In genomic region chr10:117418121-117418520, GRCh38 we compare ENCODE assay signal across 17 cellular contexts. TPM values are rescaled to one million over a fixed set of nuclear protein-coding genes. Genes with fewer than 3 reads are reported as not detected.
DNase-seq lines count a peak whose midpoint lies in the region; ATAC-seq and TF ChIP-seq lines count a peak whose summit lies in the region.
"Had no signal": no experiment of that assay in that cellular context is flagged by ENCODE, and none has a peak within 500 bp of the region (broad histone marks: within the 10 kb centered on the region; RNA-seq: fewer than 3 reads in every experiment).

No MANE protein-coding gene starts in this region.

- CTCF ChIA-PET in RWPE1 (lab: Yijun Ruan, JAX) = interaction anchor here (0.6 to 1.5 kb wide), 3 partner anchors 11 to 13 kb away, joined by 3 to 4 read pairs (median 4); no protein-coding TSS in a partner anchor

- no peak for TF ChIP-seq CTCF in RWPE1 (conservative IDR thresholded peaks at IDR 0.05; ENCODE audit: low read depth)
- TF ChIP-seq CTCF in foreskin keratinocyte (conservative IDR thresholded peaks at IDR 0.05) = no peak
- TF ChIP-seq CTCF in neutrophil (IDR thresholded peaks at IDR 0.05) = no peak

- no peaks in the 10 kb centered on the region for H3K36me3 ChIP-seq in neutrophil
- H3K36me3 ChIP-seq: BE2C had no signal

- H3K9me3 ChIP-seq in neutrophil = no peaks in the 10 kb centered on the region
- H3K9me3 ChIP-seq: BE2C had no signal

- POLR2A ChIA-PET in RWPE1 (lab: Yijun Ruan, JAX; ENCODE audit: low non-redundant PET) = no interaction called here

- peaks cover 29% of the 10 kb centered on the region for H3K4me1 ChIP-seq in foreskin keratinocyte
- peaks cover 62 to 67% of the 10 kb centered on the region in 2 experiments for H3K4me1 ChIP-seq in neutrophil (ENCODE audit: control insufficient read depth in 1 of 2, insufficient read depth in 1 of 2, low read depth in 1 of 2, low read length in 1 of 2)
- H3K4me1 ChIP-seq: BE2C had no signal

- H3K27ac ChIP-seq in RWPE1 = no peak overlapping the region
- H3K27ac ChIP-seq in foreskin keratinocyte = no peak overlapping the region
- H3K27ac ChIP-seq in neutrophil = peak overlapping the region; percentile 54
- H3K27ac ChIP-seq: GM23248 had no signal

- no peak overlapping the region for H3K4me3 ChIP-seq in neutrophil (ENCODE audit: low read depth in 1 of 2, low read length in 1 of 2)
- H3K4me3 ChIP-seq: GM23248 had no signal

- ATAC-seq in foreskin keratinocyte = peak; percentile 49
- no peak for ATAC-seq in HG03442 (IDR thresholded peaks at IDR 0.05; ENCODE audit: unreplicated experiment)

- H3K27me3 ChIP-seq in foreskin keratinocyte (no peaks in the 10 kb centered on the region), neutrophil (no peaks in the 10 kb centered on the region)
- H3K27me3 ChIP-seq: BE2C had no signal

- DNase-seq in Daoy (ENCODE audit: low read depth) (peak; percentile 7), RWPE1 (ENCODE audit: low spot score) (peak; percentile 40), foreskin keratinocyte (peak; percentile 39 to 67), NCI-H2196 treated with DMSO at 0.1 percent for 48 hours (lab: John Stamatoyannopoulos, UW; ENCODE audit: unreplicated experiment) (no peak)
- no peak for DNase-seq in stimulated activated CD4-positive, alpha-beta T cell treated with anti-CD3 and anti-CD28 coated beads, Interleukin-4, amount 100 ng/mL, for 1 hour
- DNase-seq: BE2C; CD4-positive, CD25-positive, alpha-beta regulatory T cell; COR-L47; GDM1; GM23248; HCEC 1CT; Karpas-422; NCI-H1092 treated with DMSO at 0.1 percent for 48 hours; NCI-H510A treated with DMSO at 0.1 percent for 48 hours; NCI-H82 had no signal

RNA-seq across cellular contexts. Expression of gene PDZD8, which starts 42.9 kb away (rescaled TPM):
- 12.6 and 13.2 TPM in 2 replicates for total RNA-seq in Daoy (2014; rRNA removed; shearing (Covaris generic))
- total RNA-seq in foreskin keratinocyte = 29.1 and 31.4 TPM in 2 replicates
- polyA plus RNA-seq in foreskin keratinocyte = 3.0 and 4.3 TPM in 2 replicates

Comparison
In these comparisons a context has a peak if more than half of its experiments do, and no peak if none do; other contexts are left out.
1. DNase-seq: peak in Daoy (single experiment), RWPE1 (single experiment) and foreskin keratinocyte (2 of 2); none in stimulated activated CD4-positive, alpha-beta T cell treated with anti-CD3 and anti-CD28 coated beads, Interleukin-4, amount 100 ng/mL, for 1 hour (single experiment) and NCI-H2196 treated with DMSO at 0.1 percent for 48 hours (single experiment).